ENCODE assay signal across 1 cellular context in genomic region chr10:70176441-70176840, GRCh38.
TF ChIP-seq lines count a peak whose summit lies in the region.

No MANE protein-coding gene starts in this region.

TF ChIP-seq in GM23338, 12 proteins besides CTCF, POLR2A, EP300 and RAD21 (continued from another document):
- TF ChIP-seq REST (IDR thresholded peaks at IDR 0.05; ENCODE audit: unreplicated experiment) (no peak), EZH2 (IDR thresholded peaks at IDR 0.05; ENCODE audit: low read depth, unreplicated experiment) (no peak), ZNF331 (CRISPR knock-in tag; IDR thresholded peaks at IDR 0.05; ENCODE audit: low read depth) (no peak)
